ENCODE assay signal across 19 cellular contexts in the genomic region with DNA sequence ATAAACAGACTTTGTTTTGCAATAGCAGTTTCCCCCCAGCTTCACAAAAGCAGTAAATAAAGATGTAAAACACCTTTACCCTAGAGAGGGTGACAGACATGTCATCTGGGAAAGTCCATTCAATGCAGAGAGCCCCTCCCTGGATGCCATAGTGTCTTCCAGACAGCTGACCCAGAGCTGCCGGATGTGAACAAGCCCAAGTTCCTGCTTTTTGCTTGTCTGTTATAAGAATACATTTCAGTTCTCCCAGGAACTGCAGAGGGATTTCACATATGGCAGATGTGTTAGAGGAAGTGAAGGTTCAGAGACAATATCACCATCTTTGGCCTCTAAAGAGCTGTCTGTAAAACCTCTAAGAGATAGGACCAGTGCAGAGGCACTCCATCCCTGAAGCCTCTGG. TPM values are rescaled to one million over a fixed set of nuclear protein-coding genes. Genes with fewer than 3 reads are reported as not detected.
DNase-seq lines count a peak whose midpoint lies in the region; ATAC-seq and TF ChIP-seq lines count a peak whose summit lies in the region.
"Had no signal": no experiment of that assay in that cellular context is flagged by ENCODE, and none has a peak within 500 bp of the region (broad histone marks: within the 10 kb centered on the region; RNA-seq: fewer than 3 reads in every experiment).

No MANE protein-coding gene starts in this region.

- H2BK5ac ChIP-seq in IMR-90 (ENCODE audit: low read depth, low read length, poor library complexity, severe bottlenecking): no peak overlapping the region

- no peak for TF ChIP-seq RAD21 in IMR-90 (IDR thresholded peaks at IDR 0.05; ENCODE audit: low read length)

- H2BK20ac ChIP-seq in IMR-90 (ENCODE audit: low read depth, low read length): no peak overlapping the region

- H2BK15ac ChIP-seq in IMR-90 (ENCODE audit: low read depth, low read length): no peak overlapping the region

- H3K4me1 Mint-ChIP-seq in MCF 10A (ENCODE audit: insufficient read depth, unreplicated experiment): no peaks in the 10 kb centered on the region

- no peak overlapping the region for H3K18ac ChIP-seq in IMR-90 (ENCODE audit: low read depth, low read length)

- H3K79me1 ChIP-seq in IMR-90 (ENCODE audit: low read depth in 1 of 2, low read length in 2 of 2): peaks cover 4 to 32% of the 10 kb centered on the region in 2 experiments; a peak in 2 of 4 replicates

- no peak for TF ChIP-seq EP300 in sigmoid colon (IDR thresholded peaks at IDR 0.05)

- no peak overlapping the region for H3K14ac ChIP-seq in IMR-90 (replicated peaks; ENCODE audit: low read depth, low read length)

- CTCF ChIA-PET in IMR-90 (lab: Yijun Ruan, JAX) (interaction anchor here (0.5 to 1.0 kb wide), 2 partner anchors 10 to 189 kb away, joined by 3 to 5 read pairs; no protein-coding TSS in a partner anchor), MCF 10A (lab: Yijun Ruan, JAX) (interaction anchor here (0.6 kb wide), 2 partner anchors 90 to 138 kb away, joined by 3 to 4 read pairs; no protein-coding TSS in a partner anchor)

- no peak overlapping the region for H2BK120ac ChIP-seq in IMR-90 (ENCODE audit: low read depth, low read length)

- H3K27ac Mint-ChIP-seq in MCF 10A (ENCODE audit: low read depth, unreplicated experiment): no peak overlapping the region
- H3K27ac Mint-ChIP-seq: activated CD4-positive, alpha-beta memory T cell treated with anti-CD3 and anti-CD28 coated beads for 36 hours; T-helper 17 cell; WTC11 had no signal

- H3K36me3 Mint-ChIP-seq in MCF 10A (ENCODE audit: insufficient read depth, unreplicated experiment): peaks cover 18% of the 10 kb centered on the region
- H3K36me3 Mint-ChIP-seq: activated CD4-positive, alpha-beta memory T cell treated with anti-CD3 and anti-CD28 coated beads for 36 hours; WTC11 had no signal

- ATAC-seq in IMR-90 (ENCODE audit: low read depth) (no peak), left cardiac atrium (peak; percentile 19 to 60), GM19467 (IDR thresholded peaks at IDR 0.05; ENCODE audit: unreplicated experiment) (no peak)
- ATAC-seq: stimulated activated effector memory CD8-positive, alpha-beta T cell treated with anti-CD3 and anti-CD28 coated beads, Interleukin-12 subunit alpha, Interleukin-12 subunit beta, amount 100 ng/mL, for 72 hours; T-helper 17 cell; WTC11 had no signal

- 0 out of 2 replicates have a peak overlapping the region, but pooled peaks have one; percentile 17 for H3K23ac ChIP-seq in IMR-90 (ENCODE audit: low read depth, low read length)

- H3K27ac ChIP-seq in IMR-90 (ENCODE audit: insufficient read depth, low read length) (no peak overlapping the region), osteoblast (ENCODE audit: low read depth, low read length) (no peak overlapping the region), sigmoid colon (no peak overlapping the region)
- H3K27ac ChIP-seq: thoracic aorta had no signal

- H4K8ac ChIP-seq in IMR-90 (ENCODE audit: low read depth in 2 of 2, low read length in 2 of 2): no peak overlapping the region

- H3K9me3 ChIP-seq in IMR-90 (ENCODE audit: control insufficient read depth, insufficient read depth, low read length): no peaks in the 10 kb centered on the region
- no peaks in the 10 kb centered on the region for H3K9me3 ChIP-seq in osteoblast (ENCODE audit: low read depth, low read length)
- H3K9me3 ChIP-seq in sigmoid colon: no peaks in the 10 kb centered on the region
- H3K9me3 ChIP-seq: thoracic aorta had no signal

- H4K5ac ChIP-seq in IMR-90 (ENCODE audit: low read depth, low read length): no peak overlapping the region

- no peak overlapping the region for H3K4me3 Mint-ChIP-seq in MCF 10A (ENCODE audit: unreplicated experiment)
- H3K4me3 Mint-ChIP-seq: activated CD4-positive, alpha-beta memory T cell treated with anti-CD3 and anti-CD28 coated beads for 36 hours; neural crest cell; stimulated activated effector memory CD8-positive, alpha-beta T cell treated with anti-CD3 and anti-CD28 coated beads, Interleukin-12 subunit alpha, Interleukin-12 subunit beta, amount 100 ng/mL, for 72 hours; T-helper 17 cell; WTC11 had no signal

- BruUV-seq in IMR-90 (replicated peaks; lab: Mats Ljungman, UMichigan): no TSS peak
- BruUV-seq in MCF 10A (replicated peaks; lab: Mats Ljungman, UMichigan): no TSS peak

- in situ Hi-C loops in IMR-90 (cut with MboI; ENCODE audit: low sequenced_read_pairs): no loop called here

- no peak overlapping the region for H3K56ac ChIP-seq in IMR-90 (ENCODE audit: extremely low read depth, insufficient read depth, low read length)

- no peaks in the 10 kb centered on the region for H3K9me3 Mint-ChIP-seq in MCF 10A (ENCODE audit: unreplicated experiment)
- H3K9me3 Mint-ChIP-seq: activated CD4-positive, alpha-beta memory T cell treated with anti-CD3 and anti-CD28 coated beads for 36 hours; neural crest cell; stimulated activated effector memory CD8-positive, alpha-beta T cell treated with anti-CD3 and anti-CD28 coated beads, Interleukin-12 subunit alpha, Interleukin-12 subunit beta, amount 100 ng/mL, for 72 hours; WTC11 had no signal

- POLR2A ChIA-PET in IMR-90 (lab: Charles Lee; ENCODE audit: unreplicated experiment): no interaction called here
- POLR2A ChIA-PET in MCF 10A (lab: Yijun Ruan, JAX): no interaction called here

- TF ChIP-seq POLR2A in IMR-90 (IDR thresholded peaks at IDR 0.05; ENCODE audit: low read depth, low read length) (no peak), sigmoid colon (IDR thresholded peaks at IDR 0.05) (no peak)

- H3K4ac ChIP-seq in IMR-90 (ENCODE audit: low read depth, low read length): no peak overlapping the region

- no peaks in the 10 kb centered on the region for H3K36me3 ChIP-seq in IMR-90 (ENCODE audit: control insufficient read depth, insufficient read depth, low read length)
- H3K36me3 ChIP-seq in osteoblast (ENCODE audit: insufficient read depth, low read length): no peaks in the 10 kb centered on the region
- no peaks in the 10 kb centered on the region for H3K36me3 ChIP-seq in sigmoid colon
- H3K36me3 ChIP-seq: thoracic aorta had no signal

- H3K4me1 ChIP-seq in IMR-90 (ENCODE audit: control insufficient read depth, insufficient read depth, low read length): peaks cover 13% of the 10 kb centered on the region
- peaks cover 30% of the 10 kb centered on the region for H3K4me1 ChIP-seq in osteoblast (ENCODE audit: insufficient read depth, low read length)
- H3K4me1 ChIP-seq in sigmoid colon: peaks cover 0 to 16% (median 4%) of the 10 kb centered on the region in 4 donors

- no peak overlapping the region for H3K9ac ChIP-seq in IMR-90 (ENCODE audit: low read depth, low read length)

- TF ChIP-seq CTCF in IMR-90 (conservative IDR thresholded peaks at IDR 0.05; ENCODE audit: low read depth, low read length) (no peak), osteoblast (IDR thresholded peaks at IDR 0.05; ENCODE audit: extremely low read depth, low read depth, low read length) (no peak), MCF 10A (IDR thresholded peaks at IDR 0.05; ENCODE audit: unreplicated experiment) (no peak), sigmoid colon (IDR thresholded peaks at IDR 0.05) (no peak)

- no peak overlapping the region for H2AK9ac ChIP-seq in IMR-90 (replicated peaks; ENCODE audit: low read depth, low read length, poor library complexity)

- DNase-seq in IMR-90 (no peak), SKM-1 (lab: John Stamatoyannopoulos, UW; ENCODE audit: unreplicated experiment) (peak; percentile 30), left cardiac atrium (no peak), osteoblast (ENCODE audit: insufficient read length, low spot score, missing footprints) (peak; percentile 62), MCF 10A (ENCODE audit: unreplicated experiment) (no peak), sigmoid colon (no peak)
- no peak for DNase-seq in effector CD8-positive, alpha-beta T cell (lab: John Stamatoyannopoulos, UW)
- DNase-seq: activated CD4-positive, alpha-beta memory T cell treated with anti-CD3 and anti-CD28 coated beads for 36 hours; activated naive CD4-positive, alpha-beta T cell; DND-41; NCI-H1436; NCI-H524 treated with DMSO at 0.1 percent for 48 hours; retina; T-helper 17 cell had no signal

- H3K27me3 ChIP-seq in IMR-90 (ENCODE audit: control insufficient read depth, insufficient read depth, low read length): no peaks in the 10 kb centered on the region
- H3K27me3 ChIP-seq in osteoblast (ENCODE audit: insufficient read depth, low read length): no peaks in the 10 kb centered on the region
- H3K27me3 ChIP-seq in sigmoid colon: no peaks in the 10 kb centered on the region

- H4K91ac ChIP-seq in IMR-90 (ENCODE audit: insufficient read depth, low read depth, low read length): no peak overlapping the region

- H3K4me3 ChIP-seq in IMR-90 (ENCODE audit: insufficient read depth, low read depth, low read length) (no peak overlapping the region), osteoblast (ENCODE audit: insufficient read depth, low read length) (no peak overlapping the region), sigmoid colon (no peak overlapping the region)
- H3K4me3 ChIP-seq: thoracic aorta had no signal

- H2AFZ ChIP-seq in IMR-90 (replicated peaks; ENCODE audit: low read length, poor library complexity) (no peak overlapping the region), osteoblast (ENCODE audit: low read length) (no peak overlapping the region)

- no peaks in the 10 kb centered on the region for H3K27me3 Mint-ChIP-seq in MCF 10A (ENCODE audit: insufficient read depth, unreplicated experiment)
- H3K27me3 Mint-ChIP-seq: activated CD4-positive, alpha-beta memory T cell treated with anti-CD3 and anti-CD28 coated beads for 36 hours; T-helper 17 cell had no signal

- peaks cover 12% of the 10 kb centered on the region for H3K9me1 ChIP-seq in IMR-90 (ENCODE audit: insufficient read depth, low read length)

- H3K79me2 ChIP-seq in osteoblast (ENCODE audit: insufficient read depth, low read length): peaks cover 5% of the 10 kb centered on the region

- no CpG with 5 or more reads among the region's 1 CpG for WGBS in IMR-90 (ENCODE audit: extremely low coverage in 2 of 2, insufficient read length in 1 of 2), 2 experiments
- 81 to 84% methylated on average over 1 of the region's 1 CpG for WGBS in sigmoid colon, 2 donors

- H2AK5ac ChIP-seq in IMR-90 (ENCODE audit: low read depth, low read length): no peak overlapping the region

- dilution Hi-C loops in IMR-90 (cut with HindIII; ENCODE audit: low sequenced_read_pairs, unreplicated experiment): no loop called here

- no peak overlapping the region for H3K4me2 ChIP-seq in IMR-90 (ENCODE audit: low read depth, low read length)
- no peak overlapping the region for H3K4me2 ChIP-seq in osteoblast (ENCODE audit: insufficient read depth, low read length)

- intact Hi-C loops in IMR-90 (cut with micrococcal nuclease) (no loop called here), left cardiac atrium (cut with DNase I) (no loop called here), MCF 10A (cut with micrococcal nuclease) (no loop called here), sigmoid colon (cut with DNase I) (no loop called here)

- H4K20me1 ChIP-seq in IMR-90 (ENCODE audit: insufficient read depth, low read length) (no peaks in the 10 kb centered on the region; the same call in 1 of the 2 replicates), osteoblast (ENCODE audit: insufficient read depth, low read length) (peaks cover 5% of the 10 kb centered on the region)

RNA-seq across cellular contexts. Expression of gene RELT, which starts 48.9 kb away (rescaled TPM):
- total RNA-seq in IMR-90 (2012; rRNA removed): 2.3 and 3.1 TPM in 2 replicates
- 5.3 and 6.5 TPM in 2 replicates for polyA plus RNA-seq in IMR-90 (2012; rRNA removed)
- 4.3 and 5.3 TPM in 2 replicates for polyA plus RNA-seq in IMR-90 (2012; cell fraction: cytosol; rRNA removed)
- polyA plus RNA-seq in IMR-90 (2012; cell fraction: nucleus; rRNA removed; ENCODE audit: low replicate concordance): 17.5 and 30.8 TPM in 2 replicates
- 1 to 10 TPM; 4.3 to 8.3 TPM for total RNA-seq in left cardiac atrium
- total RNA-seq in osteoblast: 2.9 and 4.0 TPM in 2 replicates
- 5.8 and 8.4 TPM in 2 replicates for total RNA-seq in MCF 10A (2022)
- 1 to 10 TPM in 2 of 4 donors, under 1 TPM in 2; 0.28 to 1.8 (median 0.95) TPM for total RNA-seq in sigmoid colon
- polyA plus RNA-seq in sigmoid colon: 1 to 10 TPM in 2 of 3 donors, under 1 TPM in 1; 0.92 to 9.3 (median 1.2) TPM

Comparison
In these comparisons a context has a peak if more than half of its experiments do, and no peak if none do; other contexts are left out.
1. ATAC-seq: peak in left cardiac atrium (2 of 2); none in IMR-90 (single experiment) and GM19467 (single experiment).
2. DNase-seq: peak in SKM-1 (single experiment) and osteoblast (single experiment); none in IMR-90 (single experiment), left cardiac atrium (single experiment), MCF 10A (single experiment), sigmoid colon (single experiment) and effector CD8-positive, alpha-beta T cell (single experiment).